In genomic region chr12:119410396-119410795, GRCh38 we compare ENCODE assay signal across 1 cellular context.
TF ChIP-seq lines count a peak whose summit lies in the region.

No MANE protein-coding gene starts in this region.

TF ChIP-seq in WTC11, 78 proteins besides CTCF, POLR2A, EP300 and RAD21 (continued from another document):
- TF ChIP-seq FOXP1 (CRISPR knock-in tag; IDR thresholded peaks at IDR 0.05; ENCODE audit: borderline replicate concordance) (no peak), NFYB (CRISPR knock-in tag; conservative IDR thresholded peaks at IDR 0.05; ENCODE audit: low read depth) (no peak), TCF7 (CRISPR knock-in tag; IDR thresholded peaks at IDR 0.05; ENCODE audit: low read depth) (no peak), ZNF138 (CRISPR knock-in tag; conservative IDR thresholded peaks at IDR 0.05) (no peak), NR1H2 (CRISPR knock-in tag; IDR thresholded peaks at IDR 0.05) (no peak), JAZF1 (CRISPR knock-in tag; IDR thresholded peaks at IDR 0.05) (no peak)
- TF ChIP-seq, protein P1, sequence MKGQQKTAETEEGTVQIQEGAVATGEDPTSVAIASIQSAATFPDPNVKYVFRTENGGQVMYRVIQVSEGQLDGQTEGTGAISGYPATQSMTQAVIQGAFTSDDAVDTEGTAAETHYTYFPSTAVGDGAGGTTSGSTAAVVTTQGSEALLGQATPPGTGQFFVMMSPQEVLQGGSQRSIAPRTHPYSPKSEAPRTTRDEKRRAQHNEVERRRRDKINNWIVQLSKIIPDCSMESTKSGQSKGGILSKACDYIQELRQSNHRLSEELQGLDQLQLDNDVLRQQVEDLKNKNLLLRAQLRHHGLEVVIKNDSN (CRISPR knock-in tag; IDR thresholded peaks at IDR 0.05): no peak
